Comparison of ENCODE assay signal across 8 cellular contexts in genomic region chr13:27170221-27170520, GRCh38. TPM values are rescaled to one million over a fixed set of nuclear protein-coding genes. Genes with fewer than 3 reads are reported as not detected.
DNase-seq lines count a peak whose midpoint lies in the region; ATAC-seq and TF ChIP-seq lines count a peak whose summit lies in the region.

No MANE protein-coding gene starts in this region.

- TF ChIP-seq POLR2A in gastroesophageal sphincter (IDR thresholded peaks at IDR 0.05) = no peak

- no peaks in the 10 kb centered on the region for H3K36me3 ChIP-seq in right atrium auricular region
- no peaks in the 10 kb centered on the region for H3K36me3 ChIP-seq in gastroesophageal sphincter

- intact Hi-C loops in left cardiac atrium (cut with DNase I) = loop anchor here (5.0 to 10.0 kb wide), 2 partner anchors 82 to 85 kb away; partner anchors contain the start of gene RPL21 (in 2 of the 2)

- WGBS in gastroesophageal sphincter (ENCODE audit: low coverage in 1 of 2), 2 donors = 2 to 3% methylated on average over 4 of the region's 4 CpGs

- peak overlapping the region; percentile 83 to 94 for H3K27ac ChIP-seq in right atrium auricular region
- peak overlapping the region; percentile 84 for H3K27ac ChIP-seq in VCaP
- H3K27ac ChIP-seq in gastroesophageal sphincter = peak overlapping the region; percentile 94 to 99 (median 98)
- H3K27ac ChIP-seq in skin epidermis = peak overlapping the region in 16 of 21 experiments; percentile 71 to 96 (median 91)

- no peaks in the 10 kb centered on the region for H3K9me3 ChIP-seq in right atrium auricular region
- H3K9me3 ChIP-seq in gastroesophageal sphincter = no peaks in the 10 kb centered on the region

- TF ChIP-seq EP300 in gastroesophageal sphincter (IDR thresholded peaks at IDR 0.05) = no peak

- TF ChIP-seq CTCF in right atrium auricular region (IDR thresholded peaks at IDR 0.05) (no peak), VCaP (conservative IDR thresholded peaks at IDR 0.05) (no peak), gastroesophageal sphincter (IDR thresholded peaks at IDR 0.05) (peak in 1 of 4 experiments; percentile 18)

- ATAC-seq in left cardiac atrium (no peak), gastroesophageal sphincter (no peak), GM21786 (IDR thresholded peaks at IDR 0.05; ENCODE audit: unreplicated experiment) (no peak)

- H3K4me3 ChIP-seq in right atrium auricular region (peak overlapping the region; percentile 64 to 74), gastroesophageal sphincter (peak overlapping the region; percentile 96 to 99), skin epidermis (peak overlapping the region; percentile 50 to 93 (median 76))

- H3K4me1 ChIP-seq in right atrium auricular region (peaks cover 0 to 48% of the 10 kb centered on the region in 2 donors), gastroesophageal sphincter (peaks cover 28 to 63% (median 35%) of the 10 kb centered on the region in 3 donors)

- H3K27me3 ChIP-seq in right atrium auricular region = no peaks in the 10 kb centered on the region
- H3K27me3 ChIP-seq in gastroesophageal sphincter = no peaks in the 10 kb centered on the region

- DNase-seq in right atrium auricular region (ENCODE audit: low spot score) = no peak
- no peak for DNase-seq in left cardiac atrium
- DNase-seq in SHP77 (lab: John Stamatoyannopoulos, UW) = no peak
- no peak for DNase-seq in NCI-H82 treated with DMSO at 0.1 percent for 48 hours (lab: John Stamatoyannopoulos, UW; ENCODE audit: unreplicated experiment)

RNA-seq across cellular contexts. Expression of gene USP12, which starts 1.4 kb away (rescaled TPM):
- total RNA-seq in right atrium auricular region = 10 to 100 TPM; 11.6 to 23.0 TPM
- total RNA-seq in left cardiac atrium = 10 to 100 TPM; 16.1 to 19.1 TPM
- total RNA-seq in gastroesophageal sphincter = 100 to 1,000 TPM in 1 of 4 donors, 10 to 100 TPM in 3; 55.7 to 116 (median 78.8) TPM
